ENCODE assay signal across 13 cellular contexts in genomic region chr12:124395986-124396385, GRCh38.
DNase-seq lines count a peak whose midpoint lies in the region; ATAC-seq and TF ChIP-seq lines count a peak whose summit lies in the region.
"Had no signal": no experiment of that assay in that cellular context is flagged by ENCODE, and none has a peak within 500 bp of the region (broad histone marks: within the 10 kb centered on the region; RNA-seq: fewer than 3 reads in every experiment).

No MANE protein-coding gene starts in this region.

- POLR2A ChIA-PET in RWPE1 (lab: Yijun Ruan, JAX; ENCODE audit: low non-redundant PET) = interaction anchor here (0.6 kb wide), 1 partner anchor 336 kb away, joined by 3 read pairs; no protein-coding TSS in a partner anchor

- TF ChIP-seq CTCF in RWPE1 (conservative IDR thresholded peaks at IDR 0.05; ENCODE audit: low read depth) = no peak
- no peak for TF ChIP-seq CTCF in stomach (IDR thresholded peaks at IDR 0.05)

- no peaks in the 10 kb centered on the region for H3K9me3 ChIP-seq in stomach
- H3K9me3 ChIP-seq: ovary, upper lobe of right lung had no signal

- TF ChIP-seq POLR2A in stomach (IDR thresholded peaks at IDR 0.05) = no peak

- intact Hi-C loops in stomach (cut with DNase I; ENCODE audit: low total_unique reads) = no loop called here

- peak overlapping the region; percentile 96 for H3K27ac ChIP-seq in RWPE1
- H3K27ac ChIP-seq in stomach = peak overlapping the region; percentile 17 to 95 (median 90)
- H3K27ac ChIP-seq: upper lobe of right lung had no signal

- no peak for TF ChIP-seq EP300 in stomach (IDR thresholded peaks at IDR 0.05)

- peaks cover 31 to 78% (median 53%) of the 10 kb centered on the region in 4 donors for H3K36me3 ChIP-seq in stomach
- H3K36me3 ChIP-seq: ovary had no signal

- DNase-seq in GM03348 (ENCODE audit: low spot score) = peak; percentile 46
- no peak for DNase-seq in RWPE1 (ENCODE audit: low spot score)
- peak; percentile 67 for DNase-seq in globus pallidus (ENCODE audit: low spot score)
- DNase-seq in stomach = no peak
- DNase-seq in NCI-H446 treated with DMSO at 0.1 percent for 48 hours (lab: John Stamatoyannopoulos, UW) = no peak
- no peak for DNase-seq in NCI-H82 treated with DMSO at 0.1 percent for 48 hours (lab: John Stamatoyannopoulos, UW; ENCODE audit: unreplicated experiment)
- DNase-seq: activated CD4-positive, alpha-beta memory T cell treated with anti-CD3 and anti-CD28 coated beads, Interleukin-2, amount 10 ng/mL, durations not matched to agents 7 days and 5 days; aorta; CD4-positive, alpha-beta memory T cell; NCI-H446; upper lobe of right lung had no signal

- no peaks in the 10 kb centered on the region for H3K27me3 ChIP-seq in stomach
- H3K27me3 ChIP-seq: ovary, upper lobe of right lung had no signal

- ATAC-seq in GM18867 (IDR thresholded peaks at IDR 0.05; ENCODE audit: unreplicated experiment) = no peak
- ATAC-seq: upper lobe of right lung had no signal

- WGBS in stomach, 5 donors = 66 to 79% (median 72%) methylated on average over 7 of the region's 7 CpGs

- H3K4me3 ChIP-seq in stomach = no peak overlapping the region
- H3K4me3 ChIP-seq: ovary, upper lobe of right lung had no signal

- peaks cover 86 to 98% (median 87%) of the 10 kb centered on the region in 4 donors for H3K4me1 ChIP-seq in stomach

- CTCF ChIA-PET in RWPE1 (lab: Yijun Ruan, JAX) = no interaction called here

Comparison
In these comparisons a context has a peak if more than half of its experiments do, and no peak if none do; other contexts are left out.
1. DNase-seq: peak in GM03348 (single experiment) and globus pallidus (single experiment); none in RWPE1 (single experiment), stomach (single experiment), NCI-H446 treated with DMSO at 0.1 percent for 48 hours (single experiment) and NCI-H82 treated with DMSO at 0.1 percent for 48 hours (single experiment).